Comparison of ENCODE assay signal across 33 cellular contexts in the genomic region with DNA sequence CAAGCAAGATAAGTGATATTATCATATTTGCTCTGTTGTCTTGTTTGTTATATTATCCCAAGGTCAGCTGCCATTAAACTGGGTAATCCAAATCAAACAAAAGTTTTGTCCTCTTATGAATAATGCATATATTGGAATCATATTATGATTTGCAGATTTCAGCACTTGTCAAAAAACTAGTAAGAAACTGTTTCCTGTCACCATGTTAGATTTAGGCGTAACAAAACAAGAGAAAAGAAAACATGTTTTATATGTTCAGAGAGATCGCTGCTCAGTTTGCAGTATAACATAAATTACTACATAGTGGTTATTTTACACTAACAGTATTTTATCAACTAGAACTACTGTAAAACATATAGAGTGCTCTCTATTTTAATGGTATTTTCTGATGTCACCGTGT.
"Had no signal": no experiment of that assay in that cellular context is flagged by ENCODE, and none has a peak within 500 bp of the region (broad histone marks: within the 10 kb centered on the region; RNA-seq: fewer than 3 reads in every experiment).

No MANE protein-coding gene starts in this region.

- FAIRE-seq: astrocyte, bronchial epithelial cell had no signal

- DNase-seq: activated effector memory CD4-positive, alpha-beta T cell treated with anti-CD3 and anti-CD28 coated beads, Interleukin-2, amount 50 U/mL, for 16 hours; activated effector memory CD4-positive, alpha-beta T cell treated with Interleukin-2 at 50 U/mL for 16 hours; activated gamma-delta T cell; activated gamma-delta T cell treated with Interleukin-2 at 50 U/mL for 16 hours; activated naive CD4-positive, alpha-beta T cell; activated naive CD4-positive, alpha-beta T cell treated with anti-CD3 and anti-CD28 coated beads for 36 hours; activated naive CD4-positive, alpha-beta T cell treated with anti-CD3 and anti-CD28 coated beads, Interleukin-2, amount 10 ng/mL, durations not matched to agents 7 days and 5 days; activated naive CD4-positive, alpha-beta T cell treated with anti-CD3 and anti-CD28 coated beads, Interleukin-2, amount 50 U/mL, for 16 hours; activated naive CD4-positive, alpha-beta T cell treated with Interleukin-2 at 50 U/mL for 16 hours; activated naive CD8-positive, alpha-beta T cell treated with anti-CD3 and anti-CD28 coated beads for 36 hours; activated naive CD8-positive, alpha-beta T cell treated with anti-CD3 and anti-CD28 coated beads, Interleukin-2, amount 10 ng/mL, durations not matched to agents 7 days and 5 days; activated naive CD8-positive, alpha-beta T cell treated with anti-CD3 and anti-CD28 coated beads, Interleukin-2, amount 50 U/mL, for 24 hours; activated T-cell treated with anti-CD3 and anti-CD28 coated beads, Interleukin-2, amount 50 U/mL, for 24 hours; activated T-cell treated with anti-CD3 and anti-CD28 coated beads, Interleukin-2, amount 50 U/mL, for 4 hours; activated T-cell treated with anti-CD3 and anti-CD28 coated beads, Interleukin-2, amount 50 U/mL, for 48 hours; activated T-cell treated with anti-CD3 and anti-CD28 coated beads, Interleukin-2, amount 50 U/mL, for 72 hours; adrenal gland; amniotic stem cell; amygdala; anterior cingulate cortex; aorta; body of pancreas; brain microvascular endothelial cell; caudate nucleus; central memory CD4-positive, alpha-beta T cell; cerebellar nuclear complex had no signal

- H3K27ac ChIP-seq: adrenal gland, ascending aorta, body of pancreas, brain microvascular endothelial cell, breast epithelium, cardiac muscle cell had no signal

- ATAC-seq: activated naive CD4-positive, alpha-beta T cell treated with anti-CD3 and anti-CD28 coated beads, Interleukin-2, amount 50 U/mL, for 72 hours; activated naive CD8-positive, alpha-beta T cell treated with anti-CD3 and anti-CD28 coated beads, Interleukin-2, amount 50 U/mL, for 24 hours; activated T-cell treated with anti-CD3 and anti-CD28 coated beads, Interleukin-2, amount 50 U/mL, for 4 hours; activated T-cell treated with anti-CD3 and anti-CD28 coated beads, Interleukin-2, amount 50 U/mL, for 72 hours; activated T-helper 17 cell treated with anti-CD3 and anti-CD28 coated beads, Interleukin-2, amount 50 U/mL, for 72 hours; body of pancreas had no signal

- H3K4me1 ChIP-seq: breast epithelium had no signal

- H3K27me3 ChIP-seq: adrenal gland, ascending aorta, body of pancreas, brain microvascular endothelial cell, breast epithelium had no signal

- H3K4me3 ChIP-seq: adrenal gland, ascending aorta, body of pancreas, breast epithelium, cardiac muscle cell had no signal

- H3K36me3 ChIP-seq: adrenal gland, ascending aorta, brain microvascular endothelial cell, breast epithelium, cardiac muscle cell had no signal

- H3K9me3 ChIP-seq: adrenal gland, ascending aorta, body of pancreas, breast epithelium had no signal
